24 cellular contexts compared by ENCODE assay signal in genomic region chr15:54388746-54389145, GRCh38.
"Had no signal": no experiment of that assay in that cellular context is flagged by ENCODE, and none has a peak within 500 bp of the region (broad histone marks: within the 10 kb centered on the region; RNA-seq: fewer than 3 reads in every experiment).

No MANE protein-coding gene starts in this region.

- H3K4me3 ChIP-seq: dorsolateral prefrontal cortex, esophagus muscularis mucosa, gastroesophageal sphincter, heart left ventricle, lower lobe of right lung, ovary, smooth muscle cell, suprapubic skin had no signal

- H3K36me3 Mint-ChIP-seq: naive thymus-derived CD8-positive, alpha-beta T cell had no signal

- H3K9me3 Mint-ChIP-seq: naive thymus-derived CD8-positive, alpha-beta T cell; stimulated activated naive CD8-positive, alpha-beta T cell treated with anti-CD3 and anti-CD28 coated beads, Interleukin-15, amount 100 ng/mL, for 72 hours had no signal

- H3K4me1 Mint-ChIP-seq: stimulated activated naive CD8-positive, alpha-beta T cell treated with anti-CD3 and anti-CD28 coated beads, Interleukin-15, amount 100 ng/mL, for 72 hours had no signal

- DNase-seq: dorsolateral prefrontal cortex; effector CD4-positive, alpha-beta T cell; foreskin keratinocyte; heart left ventricle; hippocampal formation; left colon; left ventricle myocardium superior; lower lobe of right lung; naive thymus-derived CD8-positive, alpha-beta T cell; occipital lobe; ovary; posterior cingulate gyrus; stimulated activated CD4-positive, alpha-beta T cell treated with anti-CD3 and anti-CD28 coated beads, Interleukin-12 subunit alpha, Interleukin-12 subunit beta, amount 100 ng/mL, for 4 hours; stimulated activated CD4-positive, alpha-beta T cell treated with anti-CD3 and anti-CD28 coated beads, Interleukin-1b, Interleukin-23, amount 100 ng/mL, for 48 hours; stimulated activated CD4-positive, alpha-beta T cell treated with anti-CD3 and anti-CD28 coated beads, Interleukin-4, amount 100 ng/mL, for 1 hour; stimulated activated CD8-positive, alpha-beta memory T cell treated with anti-CD3 and anti-CD28 coated beads, Interleukin-4, amount 100 ng/mL, for 48 hours; stimulated activated naive CD4-positive, alpha-beta T cell; stimulated activated naive CD8-positive, alpha-beta T cell treated with anti-CD3 and anti-CD28 coated beads, Interleukin-15, amount 100 ng/mL, for 72 hours; trophoblast cell had no signal

- ATAC-seq: foreskin keratinocyte; gastroesophageal sphincter; heart left ventricle; left colon; left ventricle myocardium superior; naive thymus-derived CD8-positive, alpha-beta T cell; sciatic nerve; stimulated activated naive CD8-positive, alpha-beta T cell treated with anti-CD3 and anti-CD28 coated beads, Interleukin-15, amount 100 ng/mL, for 72 hours had no signal

- H3K27me3 Mint-ChIP-seq: naive thymus-derived CD8-positive, alpha-beta T cell; stimulated activated naive CD8-positive, alpha-beta T cell treated with anti-CD3 and anti-CD28 coated beads, Interleukin-15, amount 100 ng/mL, for 72 hours had no signal

- H3K4me3 Mint-ChIP-seq: naive thymus-derived CD8-positive, alpha-beta T cell; stimulated activated naive CD8-positive, alpha-beta T cell treated with anti-CD3 and anti-CD28 coated beads, Interleukin-15, amount 100 ng/mL, for 72 hours had no signal

- H3K27ac Mint-ChIP-seq: naive thymus-derived CD8-positive, alpha-beta T cell; stimulated activated naive CD8-positive, alpha-beta T cell treated with anti-CD3 and anti-CD28 coated beads, Interleukin-15, amount 100 ng/mL, for 72 hours had no signal
